In the genomic region with DNA sequence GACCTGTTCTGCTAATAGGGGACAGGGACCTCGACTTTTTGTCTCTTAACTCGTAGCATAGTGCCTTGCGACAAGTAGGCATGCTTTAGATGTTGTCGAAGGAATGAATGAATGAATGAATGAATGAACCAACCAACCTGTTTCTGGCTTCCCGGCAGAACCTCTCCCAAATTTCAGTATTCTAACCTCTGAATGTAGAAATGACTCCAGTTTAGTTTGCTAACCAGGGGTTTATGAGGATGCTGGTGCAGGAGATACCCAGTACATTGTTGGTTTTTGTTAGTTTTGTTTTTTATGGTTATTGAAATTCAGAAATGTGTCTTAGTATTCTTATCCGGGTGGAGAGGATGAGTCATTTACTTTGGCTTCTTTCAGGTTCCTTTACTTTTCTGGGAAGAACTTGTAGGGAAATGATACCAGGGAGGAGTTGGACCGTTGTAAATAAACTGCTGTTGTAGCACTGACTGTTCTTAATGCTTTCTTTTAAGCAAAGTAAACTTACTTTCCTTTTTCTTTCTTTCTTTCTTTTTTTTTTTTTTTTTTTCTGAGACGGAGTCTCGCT, we compare ENCODE assay signal across 8 cellular contexts. TPM values are rescaled to one million over a fixed set of nuclear protein-coding genes. Genes with fewer than 3 reads are reported as not detected.
A peak's percentile ranks its signal among the peaks of the same experiment; 100 is the strongest.
DNase-seq lines count a peak whose midpoint lies in the region; ATAC-seq and TF ChIP-seq lines count a peak whose summit lies in the region.

No MANE protein-coding gene starts in this region.

- WGBS in body of pancreas, 2 donors, result 53 to 54% methylated on average over 8 to 9 of the region's 9 CpGs
- 71 to 100% methylated on average over 1 to 4 of the region's 9 CpGs for WGBS in mesodermal cell (ENCODE audit: insufficient coverage in 2 of 2), 2 experiments

- H3K4me1 ChIP-seq in ACC112 (ENCODE audit: control insufficient read depth, insufficient read depth, low read length, unreplicated experiment) (peaks cover 16% of the 10 kb centered on the region), body of pancreas (peaks cover 16% of the 10 kb centered on the region), mesodermal cell (ENCODE audit: control insufficient read depth, insufficient read depth, low read length, poor library complexity, severe bottlenecking) (no peaks in the 10 kb centered on the region)

- intact Hi-C loops in body of pancreas (cut with DNase I), result no loop called here

- no peak for TF ChIP-seq CTCF in body of pancreas (IDR thresholded peaks at IDR 0.05)
- no peak for TF ChIP-seq CTCF in GM13976 (IDR thresholded peaks at IDR 0.05; ENCODE audit: borderline replicate concordance, control extremely low read depth, extremely low read depth, insufficient read depth, missing control alignments)

- H3K27ac ChIP-seq in ACC112 (ENCODE audit: low read depth, low read length) (0 out of 2 replicates have a peak overlapping the region, but pooled peaks have one; percentile 19), body of pancreas (peak overlapping the region in 2 of 4 donors; percentile 73 to 77), mesodermal cell (ENCODE audit: low read depth, low read length, severe bottlenecking) (no peak overlapping the region)

- peak overlapping the region; percentile 95 for H3K4me3 ChIP-seq in ACC112 (ENCODE audit: low read depth, low read length)
- H3K4me3 ChIP-seq in body of pancreas, result peak overlapping the region; percentile 48 to 54
- H3K4me3 ChIP-seq in mesodermal cell (ENCODE audit: extremely low read depth, insufficient read depth, low read length, poor library complexity, severe bottlenecking), result peak overlapping the region; percentile 58

- no peaks in the 10 kb centered on the region for H3K9me3 ChIP-seq in body of pancreas
- H3K9me3 ChIP-seq in mesodermal cell (ENCODE audit: control insufficient read depth, low read length), result no peaks in the 10 kb centered on the region

- H2AFZ ChIP-seq in ACC112 (ENCODE audit: low read length, unreplicated experiment), result peak overlapping the region; percentile 98

- DNase-seq in body of pancreas, result no peak
- no peak for DNase-seq in Kasumi-1 (lab: John Stamatoyannopoulos, UW)
- DNase-seq in NOMO-1 (lab: John Stamatoyannopoulos, UW; ENCODE audit: unreplicated experiment in 2 of 2), result no peak
- DNase-seq in GM13976 (ENCODE audit: low spot score), result no peak
- DNase-seq in pons (ENCODE audit: low spot score), result no peak

- H3K79me2 ChIP-seq in ACC112 (ENCODE audit: control insufficient read depth, insufficient read depth, low read length, unreplicated experiment), result peaks cover 14% of the 10 kb centered on the region

- ATAC-seq in HG03521 (IDR thresholded peaks at IDR 0.05; ENCODE audit: unreplicated experiment) (peak; percentile 13), body of pancreas (no peak)

- no peak for TF ChIP-seq POLR2A in body of pancreas (IDR thresholded peaks at IDR 0.05)

- in situ Hi-C loops in GM13976 (cut with MboI; ENCODE audit: low sequenced_read_pairs, unreplicated experiment), result no loop called here

- H3K36me3 ChIP-seq in ACC112 (ENCODE audit: insufficient read depth, low read length) (0 out of 2 replicates have a peak, but pooled peaks cover 3% of the 10 kb centered on the region), body of pancreas (replicated peaks in 1 of 2; ENCODE audit: insufficient read depth in 1 of 2, low read depth in 2 of 2) (no peaks in the 10 kb centered on the region), mesodermal cell (ENCODE audit: control insufficient read depth, insufficient read depth, low read length) (no peaks in the 10 kb centered on the region)

- H3K27me3 ChIP-seq in ACC112 (ENCODE audit: insufficient read depth, low read length) (no peaks in the 10 kb centered on the region), body of pancreas (no peaks in the 10 kb centered on the region)

RNA-seq across cellular contexts. Expression of gene EHHADH, which starts 29.6 kb away (rescaled TPM):
- total RNA-seq in body of pancreas, result 1 to 10 TPM; 8.3 to 9.2 TPM
- 3.5 TPM for polyA plus RNA-seq in mesodermal cell (2013, experiment 1 of 2)
- 3.2 TPM for polyA plus RNA-seq in mesodermal cell (2013, experiment 2 of 2)
